ENCODE assay signal across 30 cellular contexts in genomic region chr10:127444155-127444554, GRCh38.
"Had no signal": no experiment of that assay in that cellular context is flagged by ENCODE, and none has a peak within 500 bp of the region (broad histone marks: within the 10 kb centered on the region; RNA-seq: fewer than 3 reads in every experiment).

No MANE protein-coding gene starts in this region.

- H3K4me3 Mint-ChIP-seq: activated CD4-positive, alpha-beta memory T cell treated with anti-CD3 and anti-CD28 coated beads, Interleukin-2, amount 10 ng/mL, durations not matched to agents 7 days and 5 days; activated CD4-positive, alpha-beta T cell treated with anti-CD3 and anti-CD28 coated beads, Interleukin-2, amount 10 ng/mL, durations not matched to agents 7 days and 5 days; activated naive CD8-positive, alpha-beta T cell treated with anti-CD3 and anti-CD28 coated beads for 36 hours; activated naive CD8-positive, alpha-beta T cell treated with anti-CD3 and anti-CD28 coated beads, Interleukin-2, amount 50 U/mL, for 24 hours; activated T-cell treated with anti-CD3 and anti-CD28 coated beads, Interleukin-2, amount 50 U/mL, for 24 hours; activated T-cell treated with anti-CD3 and anti-CD28 coated beads, Interleukin-2, amount 50 U/mL, for 72 hours; WTC11 had no signal

- DNase-seq: activated CD4-positive, alpha-beta memory T cell treated with anti-CD3 and anti-CD28 coated beads, Interleukin-2, amount 10 ng/mL, durations not matched to agents 7 days and 5 days; activated CD4-positive, alpha-beta T cell treated with anti-CD3 and anti-CD28 coated beads for 1 hour; activated CD4-positive, alpha-beta T cell treated with anti-CD3 and anti-CD28 coated beads for 4 hours; activated CD4-positive, alpha-beta T cell treated with anti-CD3 and anti-CD28 coated beads, Interleukin-2, amount 10 ng/mL, durations not matched to agents 7 days and 5 days; activated CD4-positive, alpha-beta T cell treated with anti-CD3 and anti-CD28 coated beads, Interleukin-2, amount 50 U/mL, for 4 hours; activated CD8-positive, alpha-beta memory T cell treated with anti-CD3 and anti-CD28 coated beads, Interleukin-2, amount 50 U/mL, for 48 hours; activated gamma-delta T cell; activated naive CD4-positive, alpha-beta T cell treated with anti-CD3 and anti-CD28 coated beads, Interleukin-2, amount 50 U/mL, for 16 hours; activated naive CD4-positive, alpha-beta T cell treated with Interleukin-2 at 50 U/mL for 16 hours; activated naive CD8-positive, alpha-beta T cell treated with anti-CD3 and anti-CD28 coated beads for 36 hours; activated naive CD8-positive, alpha-beta T cell treated with anti-CD3 and anti-CD28 coated beads, Interleukin-2, amount 50 U/mL, for 24 hours; activated T-cell treated with anti-CD3 and anti-CD28 coated beads for 4 hours; activated T-cell treated with anti-CD3 and anti-CD28 coated beads, Interleukin-2, amount 50 U/mL, for 24 hours; activated T-cell treated with anti-CD3 and anti-CD28 coated beads, Interleukin-2, amount 50 U/mL, for 72 hours; adrenal gland; amygdala; aorta; body of pancreas; central memory CD4-positive, alpha-beta T cell; cerebellar nuclear complex; colonic mucosa; effector CD8-positive, alpha-beta T cell; foreskin keratinocyte; gastrocnemius medialis; glutamatergic neuron; heart left ventricle; T-helper 2 cell had no signal

- H3K4me1 Mint-ChIP-seq: activated CD4-positive, alpha-beta memory T cell treated with anti-CD3 and anti-CD28 coated beads, Interleukin-2, amount 10 ng/mL, durations not matched to agents 7 days and 5 days; activated CD4-positive, alpha-beta T cell treated with anti-CD3 and anti-CD28 coated beads, Interleukin-2, amount 10 ng/mL, durations not matched to agents 7 days and 5 days; activated naive CD8-positive, alpha-beta T cell treated with anti-CD3 and anti-CD28 coated beads for 36 hours; activated naive CD8-positive, alpha-beta T cell treated with anti-CD3 and anti-CD28 coated beads, Interleukin-2, amount 50 U/mL, for 24 hours had no signal

- H3K27ac ChIP-seq: adrenal gland, body of pancreas, colonic mucosa, foreskin keratinocyte, gastrocnemius medialis, heart left ventricle, VCaP had no signal

- ATAC-seq: activated naive CD8-positive, alpha-beta T cell treated with anti-CD3 and anti-CD28 coated beads, Interleukin-2, amount 50 U/mL, for 24 hours; activated T-cell treated with anti-CD3 and anti-CD28 coated beads, Interleukin-2, amount 50 U/mL, for 72 hours; body of pancreas; esophagus mucosa; foreskin keratinocyte; gastrocnemius medialis; heart left ventricle; WTC11 had no signal

- H3K4me1 ChIP-seq: adrenal gland, colonic mucosa, foreskin keratinocyte, gastrocnemius medialis, heart left ventricle had no signal

- H3K27me3 ChIP-seq: adrenal gland, body of pancreas, colonic mucosa, foreskin keratinocyte, gastrocnemius medialis, heart left ventricle had no signal

- H3K36me3 Mint-ChIP-seq: activated naive CD8-positive, alpha-beta T cell treated with anti-CD3 and anti-CD28 coated beads for 36 hours had no signal

- H3K4me3 ChIP-seq: adrenal gland, body of pancreas, colonic mucosa, gastrocnemius medialis, heart left ventricle had no signal

- H3K27ac Mint-ChIP-seq: activated CD4-positive, alpha-beta memory T cell treated with anti-CD3 and anti-CD28 coated beads, Interleukin-2, amount 10 ng/mL, durations not matched to agents 7 days and 5 days; activated CD4-positive, alpha-beta T cell treated with anti-CD3 and anti-CD28 coated beads, Interleukin-2, amount 10 ng/mL, durations not matched to agents 7 days and 5 days; activated naive CD8-positive, alpha-beta T cell treated with anti-CD3 and anti-CD28 coated beads for 36 hours; activated naive CD8-positive, alpha-beta T cell treated with anti-CD3 and anti-CD28 coated beads, Interleukin-2, amount 50 U/mL, for 24 hours; activated T-cell treated with anti-CD3 and anti-CD28 coated beads, Interleukin-2, amount 50 U/mL, for 24 hours; activated T-cell treated with anti-CD3 and anti-CD28 coated beads, Interleukin-2, amount 50 U/mL, for 72 hours; WTC11 had no signal

- H3K9me3 Mint-ChIP-seq: activated CD4-positive, alpha-beta memory T cell treated with anti-CD3 and anti-CD28 coated beads, Interleukin-2, amount 10 ng/mL, durations not matched to agents 7 days and 5 days; activated CD4-positive, alpha-beta T cell treated with anti-CD3 and anti-CD28 coated beads, Interleukin-2, amount 10 ng/mL, durations not matched to agents 7 days and 5 days; activated naive CD8-positive, alpha-beta T cell treated with anti-CD3 and anti-CD28 coated beads for 36 hours; activated naive CD8-positive, alpha-beta T cell treated with anti-CD3 and anti-CD28 coated beads, Interleukin-2, amount 50 U/mL, for 24 hours; activated T-cell treated with anti-CD3 and anti-CD28 coated beads, Interleukin-2, amount 50 U/mL, for 24 hours; activated T-cell treated with anti-CD3 and anti-CD28 coated beads, Interleukin-2, amount 50 U/mL, for 72 hours had no signal

- H3K9me3 ChIP-seq: adrenal gland, body of pancreas, colonic mucosa, gastrocnemius medialis, heart left ventricle had no signal

- H3K27me3 Mint-ChIP-seq: activated CD4-positive, alpha-beta memory T cell treated with anti-CD3 and anti-CD28 coated beads, Interleukin-2, amount 10 ng/mL, durations not matched to agents 7 days and 5 days; activated CD4-positive, alpha-beta T cell treated with anti-CD3 and anti-CD28 coated beads, Interleukin-2, amount 10 ng/mL, durations not matched to agents 7 days and 5 days; activated naive CD8-positive, alpha-beta T cell treated with anti-CD3 and anti-CD28 coated beads for 36 hours; activated naive CD8-positive, alpha-beta T cell treated with anti-CD3 and anti-CD28 coated beads, Interleukin-2, amount 50 U/mL, for 24 hours; activated T-cell treated with anti-CD3 and anti-CD28 coated beads, Interleukin-2, amount 50 U/mL, for 24 hours had no signal

- H3K36me3 ChIP-seq: colonic mucosa, gastrocnemius medialis had no signal
